2 cellular contexts compared by ENCODE assay signal in genomic region chr12:13033266-13033875, GRCh38.
TF ChIP-seq lines count a peak whose summit lies in the region.

No MANE protein-coding gene starts in this region.

TF ChIP-seq in IMR-90, 13 proteins besides CTCF, POLR2A, EP300 and RAD21:
- no peak for TF ChIP-seq BHLHE40 (IDR thresholded peaks at IDR 0.05; ENCODE audit: low read depth, low read length)
- TF ChIP-seq CHD1 (IDR thresholded peaks at IDR 0.05; ENCODE audit: low read depth, low read length): no peak
- TF ChIP-seq NFE2L2 (IDR thresholded peaks at IDR 0.05; ENCODE audit: low read depth, low read length): no peak
- TF ChIP-seq MAFK (IDR thresholded peaks at IDR 0.05; ENCODE audit: low read depth, low read length): no peak
- no peak for TF ChIP-seq SMC3 (IDR thresholded peaks at IDR 0.05; ENCODE audit: low read depth, low read length)
- no peak for TF ChIP-seq CEBPB (IDR thresholded peaks at IDR 0.05; ENCODE audit: low read depth, low read length)
- no peak for TF ChIP-seq MXI1 (IDR thresholded peaks at IDR 0.05; ENCODE audit: borderline replicate concordance, low read depth, low read length)
- TF ChIP-seq RCOR1 (IDR thresholded peaks at IDR 0.05; ENCODE audit: insufficient replicate concordance, low read length): no peak
- TF ChIP-seq MAZ (IDR thresholded peaks at IDR 0.05; ENCODE audit: borderline replicate concordance, low read depth, low read length): no peak
- TF ChIP-seq FOS (IDR thresholded peaks at IDR 0.05; ENCODE audit: low read depth, low read length): no peak
- TF ChIP-seq RFX5 (IDR thresholded peaks at IDR 0.05; ENCODE audit: low read depth, low read length): no peak
- no peak for TF ChIP-seq ELK1 (IDR thresholded peaks at IDR 0.05; ENCODE audit: borderline replicate concordance, low read depth, low read length)

TF ChIP-seq in endothelial cell of umbilical vein, 7 proteins besides CTCF, POLR2A, EP300 and RAD21:
- TF ChIP-seq GATA2 (IDR thresholded peaks at IDR 0.05; ENCODE audit: insufficient read depth, insufficient read length, low read depth, low read length) (no peak), JUN (IDR thresholded peaks at IDR 0.05; ENCODE audit: borderline replicate concordance, insufficient read depth, insufficient read length, low read depth) (peak; percentile 16), FOS (IDR thresholded peaks at IDR 0.05; ENCODE audit: borderline replicate concordance, insufficient read depth, low read length) (peak; percentile 29), MYC (IDR thresholded peaks at IDR 0.05; ENCODE audit: low read depth, low read length) (no peak), EZH2 (IDR thresholded peaks at IDR 0.05; ENCODE audit: borderline replicate concordance, low read depth, low read length, severe bottlenecking) (no peak), POLR2AphosphoS5 (IDR thresholded peaks at IDR 0.05; ENCODE audit: insufficient read depth, low read depth, low read length) (peak; percentile 19)
- TF ChIP-seq, protein P1, sequence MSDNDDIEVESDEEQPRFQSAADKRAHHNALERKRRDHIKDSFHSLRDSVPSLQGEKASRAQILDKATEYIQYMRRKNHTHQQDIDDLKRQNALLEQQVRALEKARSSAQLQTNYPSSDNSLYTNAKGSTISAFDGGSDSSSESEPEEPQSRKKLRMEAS (IDR thresholded peaks at IDR 0.05; ENCODE audit: insufficient read depth, insufficient read length): no peak
TF ChIP-seq in endothelial cell of umbilical vein: peak in this region for 3.
